Comparison of ENCODE assay signal across 8 cellular contexts in genomic region chr17:48012151-48012520, GRCh38. TPM values are rescaled to one million over a fixed set of nuclear protein-coding genes. Genes with fewer than 3 reads are reported as not detected.
DNase-seq lines count a peak whose midpoint lies in the region; ATAC-seq and TF ChIP-seq lines count a peak whose summit lies in the region.

No MANE protein-coding gene starts in this region.

- peaks cover 0 to 4% (median 0%) of the 10 kb centered on the region in 3 experiments; a peak in 3 of 7 replicates for H3K36me3 Mint-ChIP-seq in H9 (ENCODE audit: insufficient read depth in 1 of 3, low read depth in 3 of 3)

- intact Hi-C loops in esophagus muscularis mucosa (cut with DNase I) (loop anchor here (10.0 kb wide), 1 partner anchor 167 kb away; the partner anchor contains the start of gene SCRN2), aorta (cut with DNase I) (no loop called here)

- no peak overlapping the region for H3K14ac ChIP-seq in H9 (ENCODE audit: insufficient read depth, low read length)
- H3K14ac ChIP-seq in neuronal stem cell (ENCODE audit: low read length): no peak overlapping the region

- H3K4me1 ChIP-seq in H9 (ENCODE audit: insufficient read depth, low read length) (no peaks in the 10 kb centered on the region), esophagus muscularis mucosa (peaks cover 10 to 20% (median 14%) of the 10 kb centered on the region in 4 donors), neuronal stem cell (ENCODE audit: control insufficient read depth in 2 of 2, insufficient read depth in 1 of 2, low read depth in 1 of 2, low read length in 2 of 2) (peaks cover 37 to 44% of the 10 kb centered on the region in 2 donors), aorta (ENCODE audit: control insufficient read depth in 1 of 2, insufficient read depth in 2 of 2, low read length in 2 of 2) (no peaks in the 10 kb centered on the region)

- H3K56ac ChIP-seq in H9 (ENCODE audit: insufficient read length, low read depth, low read length): no peak overlapping the region

- no peak for TF ChIP-seq POLR2A in esophagus muscularis mucosa (IDR thresholded peaks at IDR 0.05; ENCODE audit: low read depth)

- peaks cover 41 to 46% of the 10 kb centered on the region in 2 experiments for H3K4me1 Mint-ChIP-seq in H9

- no peak overlapping the region for H4K91ac ChIP-seq in H9 (ENCODE audit: insufficient read length, low read depth, low read length)
- no peak overlapping the region for H4K91ac ChIP-seq in neuronal stem cell (ENCODE audit: low read depth, low read length, poor library complexity)

- H2AK5ac ChIP-seq in H9 (ENCODE audit: insufficient read length, low read length): no peak overlapping the region
- no peak overlapping the region for H2AK5ac ChIP-seq in neuronal stem cell (ENCODE audit: low read depth, low read length)

- H2BK5ac ChIP-seq in H9 (ENCODE audit: insufficient read length, low read length) (no peak overlapping the region), neuronal stem cell (ENCODE audit: low read length) (peak overlapping the region; percentile 95)

- no peaks in the 10 kb centered on the region for H3K79me2 ChIP-seq in H9 (ENCODE audit: insufficient read depth, low read length)

- peaks cover 28% of the 10 kb centered on the region for H3K27me3 Mint-ChIP-seq in H9 (ENCODE audit: low read depth)

- H2AFZ ChIP-seq in H9 (ENCODE audit: low read length): no peak overlapping the region
- no peak overlapping the region for H2AFZ ChIP-seq in neuronal stem cell (ENCODE audit: low read length)

- H3K18ac ChIP-seq in H9 (ENCODE audit: insufficient read length, low read depth, low read length) (no peak overlapping the region), neuronal stem cell (ENCODE audit: low read length) (no peak overlapping the region)

- H2BK15ac ChIP-seq in H9 (ENCODE audit: low read depth, low read length): no peak overlapping the region
- H2BK15ac ChIP-seq in neuronal stem cell (ENCODE audit: low read length): no peak overlapping the region

- DNase-seq in AG04450 (ENCODE audit: low read depth, low spot score) (no peak), H9 (peak; percentile 87), NCI-H524 treated with DMSO at 0.1 percent for 48 hours (lab: John Stamatoyannopoulos, UW) (peak; percentile 92), esophagus muscularis mucosa (ENCODE audit: extremely low spot score) (no peak), neuronal stem cell (ENCODE audit: low spot score) (no peak), aorta (peak; percentile 64 to 80), cerebellar cortex (ENCODE audit: low spot score) (no peak)
- DNase-seq in activated CD8-positive, alpha-beta memory T cell treated with anti-CD3 and anti-CD28 coated beads, Interleukin-2, amount 50 U/mL, for 4 hours: peak; percentile 63

- H3K23me2 ChIP-seq in H9 (ENCODE audit: insufficient read length, low read depth, low read length, poor library complexity, severe bottlenecking): peaks cover 9% of the 10 kb centered on the region

- H4K20me1 ChIP-seq in H9 (ENCODE audit: control insufficient read depth, insufficient read depth, insufficient read length): no peaks in the 10 kb centered on the region

- peak overlapping the region; percentile 63 to 83 for H3K4me3 Mint-ChIP-seq in H9

- no peak overlapping the region for H2BK120ac ChIP-seq in H9 (ENCODE audit: low read depth, low read length, poor library complexity, severe bottlenecking)
- H2BK120ac ChIP-seq in neuronal stem cell (ENCODE audit: low read depth, low read length): no peak overlapping the region

- H3K23ac ChIP-seq in H9 (ENCODE audit: insufficient read length, low read depth, low read length) (no peak overlapping the region), neuronal stem cell (ENCODE audit: low read depth, low read length, poor library complexity) (no peak overlapping the region)

- no peak overlapping the region for H3K27ac ChIP-seq in AG04450 (ENCODE audit: low read depth, low read length)
- H3K27ac ChIP-seq in H9 (ENCODE audit: insufficient read length, low read depth, low read length): no peak overlapping the region
- H3K27ac ChIP-seq in esophagus muscularis mucosa (replicated peaks in 1 of 4): no peak overlapping the region
- H3K27ac ChIP-seq in neuronal stem cell (replicated peaks; ENCODE audit: low read length): peak overlapping the region; percentile 91
- H3K27ac ChIP-seq in aorta (ENCODE audit: low read depth in 1 of 2, low read length in 2 of 2): no peak overlapping the region

- peak overlapping the region; percentile 91 for H3K4me2 ChIP-seq in H9 (ENCODE audit: insufficient read depth, insufficient read length, low read length)
- peak overlapping the region; percentile 48 for H3K4me2 ChIP-seq in neuronal stem cell (ENCODE audit: insufficient read depth, low read length, poor library complexity, severe bottlenecking)

- no peak for TF ChIP-seq EP300 in esophagus muscularis mucosa (IDR thresholded peaks at IDR 0.05)

- no peaks in the 10 kb centered on the region for H3K36me3 ChIP-seq in esophagus muscularis mucosa
- H3K36me3 ChIP-seq in neuronal stem cell (replicated peaks in 1 of 2; ENCODE audit: control insufficient read depth in 2 of 2, insufficient read depth in 2 of 2, low read length in 2 of 2): peaks cover 0 to 9% of the 10 kb centered on the region in 2 donors
- no peaks in the 10 kb centered on the region for H3K36me3 ChIP-seq in aorta (ENCODE audit: control insufficient read depth in 1 of 2, insufficient read depth in 2 of 2, low read length in 1 of 2)

- H3K9ac ChIP-seq in H9 (ENCODE audit: extremely low read depth, insufficient read length, low read length) (no peak overlapping the region), neuronal stem cell (ENCODE audit: low read depth, low read length, poor library complexity) (no peak overlapping the region)

- H3K27ac Mint-ChIP-seq in H9: peak overlapping the region in 1 of 3 experiments; percentile 24; a peak in 1 of 7 replicates

- H2BK20ac ChIP-seq in H9 (ENCODE audit: low read depth, low read length, poor library complexity, severe bottlenecking): no peak overlapping the region

- H3K9me3 Mint-ChIP-seq in H9: peaks cover 0 to 3% of the 10 kb centered on the region in 2 experiments; a peak in 1 of 5 replicates

- H3T11ph ChIP-seq in H9 (ENCODE audit: low read length): no peak overlapping the region

- H3K27me3 ChIP-seq in AG04450 (ENCODE audit: control insufficient read depth, insufficient read depth, low read length) (peaks cover 9% of the 10 kb centered on the region), H9 (ENCODE audit: insufficient read depth, low read length) (no peaks in the 10 kb centered on the region; the same call in 1 of the 2 replicates), esophagus muscularis mucosa (peaks cover 0 to 76% (median 23%) of the 10 kb centered on the region in 4 donors), neuronal stem cell (ENCODE audit: control insufficient read depth in 3 of 3, insufficient read depth in 3 of 3, low read depth in 1 of 3, low read length in 3 of 3) (no peaks in the 10 kb centered on the region), aorta (ENCODE audit: control insufficient read depth in 1 of 2, insufficient read depth in 2 of 2, low read length in 1 of 2) (no peaks in the 10 kb centered on the region)

- peak; percentile 66 for ATAC-seq in aorta (ENCODE audit: low FRiP score)

- H3K79me1 ChIP-seq in H9 (ENCODE audit: insufficient read depth, low read depth, low read length, poor library complexity, severe bottlenecking) (no peaks in the 10 kb centered on the region), neuronal stem cell (ENCODE audit: low read depth, low read length) (no peaks in the 10 kb centered on the region)

- CTCF ChIA-PET in AG04450 (lab: Charles Lee): interaction anchor here (0.6 to 3.5 kb wide), 7 partner anchors 9 to 64 kb away, joined by 3 to 22 read pairs (median 4); partner anchors contain the start of gene CDK5RAP3

- H4K5ac ChIP-seq in H9 (ENCODE audit: insufficient read length, low read depth, low read length): no peak overlapping the region

- TF ChIP-seq CTCF in AG04450 (IDR thresholded peaks at IDR 0.05; ENCODE audit: low read depth, low read length) (no peak), H9 (conservative IDR thresholded peaks at IDR 0.05) (peak; percentile 23; the same call in 2 of the 3 replicates), esophagus muscularis mucosa (IDR thresholded peaks at IDR 0.05) (no peak)

- H4K8ac ChIP-seq in H9 (replicated peaks; ENCODE audit: insufficient read length, low read depth, low read length) (no peak overlapping the region), neuronal stem cell (ENCODE audit: low read depth, low read length) (no peak overlapping the region)

- H3K9me3 ChIP-seq in AG04450 (ENCODE audit: control insufficient read depth, insufficient read depth, low read length) (no peaks in the 10 kb centered on the region), H9 (ENCODE audit: control insufficient read depth, low read depth, low read length) (no peaks in the 10 kb centered on the region), esophagus muscularis mucosa (no peaks in the 10 kb centered on the region), neuronal stem cell (replicated peaks in 1 of 2; ENCODE audit: control insufficient read depth in 2 of 2, insufficient read depth in 1 of 2, low read depth in 1 of 2, low read length in 2 of 2) (no peaks in the 10 kb centered on the region), aorta (ENCODE audit: control insufficient read depth, low read length) (no peaks in the 10 kb centered on the region)

- POLR2A ChIA-PET in AG04450 (lab: Yijun Ruan, JAX): no interaction called here

- no peak overlapping the region for H2BK12ac ChIP-seq in H9 (ENCODE audit: insufficient read length, low read depth, low read length)
- no peak overlapping the region for H2BK12ac ChIP-seq in neuronal stem cell (ENCODE audit: low read length)

- no CpG with 5 or more reads among the region's 34 CpGs for WGBS in H9 (ENCODE audit: extremely low coverage, insufficient read length, low lambda C conversion rate)
- under 1% methylated on average over 10 of the region's 34 CpGs for WGBS in esophagus muscularis mucosa
- no CpG with 5 or more reads among the region's 34 CpGs for WGBS in neuronal stem cell (ENCODE audit: extremely low coverage in 2 of 2, insufficient read length in 2 of 2, insufficient replicate concordance in 1 of 2), 2 donors
- 1 to 2% methylated on average over 33 to 34 of the region's 34 CpGs for WGBS in aorta, 2 donors

- H3K4me3 ChIP-seq in AG04450 (ENCODE audit: low read depth, low read length) (peak overlapping the region; percentile 54), esophagus muscularis mucosa (peak overlapping the region; percentile 39 to 57 (median 43)), neuronal stem cell (ENCODE audit: low read length in 2 of 2) (peak overlapping the region in 1 of 2 donors; percentile 64), aorta (ENCODE audit: low read length in 2 of 2) (no peak overlapping the region)

- no peak overlapping the region for H3K4ac ChIP-seq in H9 (ENCODE audit: low read depth, low read length)
- no peak overlapping the region for H3K4ac ChIP-seq in neuronal stem cell (ENCODE audit: low read length)

RNA-seq across cellular contexts. Expression of gene COPZ2, which starts 25.5 kb away (rescaled TPM):
- polyA plus RNA-seq in AG04450 (2011; rRNA removed) (107 and 122 TPM in 2 replicates), aorta (100 to 1,000 TPM; 104 to 108 TPM)
- 76.3 and 92.6 TPM in 2 replicates for polyA minus RNA-seq in AG04450 (2011; rRNA and poly(A)+ RNA removed)
- total RNA-seq in H9 (2021) (0.68 and 0.77 TPM in 2 replicates), esophagus muscularis mucosa (10 to 100 TPM; 58.1 to 73.9 (median 64.1) TPM), aorta (10 to 100 TPM; 59.9 to 84.2 TPM)
- 1.5 TPM for polyA plus RNA-seq in neuronal stem cell (2013, experiment 1 of 2)
- polyA plus RNA-seq in neuronal stem cell (2013, experiment 2 of 2): 2.3 TPM

RNA-seq across cellular contexts. Expression of gene NFE2L1, which starts 36.0 kb away (rescaled TPM):
- 237 and 251 TPM in 2 replicates for polyA plus RNA-seq in AG04450 (2011; rRNA removed)
- 179 and 186 TPM in 2 replicates for polyA minus RNA-seq in AG04450 (2011; rRNA and poly(A)+ RNA removed)
- total RNA-seq in H9 (2021): 158 and 161 TPM in 2 replicates
- 100 to 1,000 TPM; 164 to 281 (median 264) TPM for total RNA-seq in esophagus muscularis mucosa
- polyA plus RNA-seq in neuronal stem cell (2013, experiment 1 of 2): 69.4 TPM
- 72.5 TPM for polyA plus RNA-seq in neuronal stem cell (2013, experiment 2 of 2)
- 100 to 1,000 TPM; 161 to 250 TPM for total RNA-seq in aorta
- polyA plus RNA-seq in aorta: 10 to 100 TPM; 80.6 to 83.3 TPM

RNA-seq across cellular contexts. Expression of gene CDK5RAP3, which starts 41.2 kb away (rescaled TPM):
- polyA plus RNA-seq in AG04450 (2011; rRNA removed) (71.2 and 79.7 TPM in 2 replicates), aorta (100 to 1,000 TPM in 1 of 2 donors, 10 to 100 TPM in 1; 66.1 to 679 TPM)
- 65.3 and 89.6 TPM in 2 replicates for polyA minus RNA-seq in AG04450 (2011; rRNA and poly(A)+ RNA removed)
- total RNA-seq in H9 (2021) (144 and 149 TPM in 2 replicates), esophagus muscularis mucosa (10 to 100 TPM; 43.9 to 70.2 (median 58.4) TPM), aorta (100 to 1,000 TPM in 1 of 2 donors, 10 to 100 TPM in 1; 99.5 to 196 TPM)
- 193 TPM for polyA plus RNA-seq in neuronal stem cell (2013, experiment 1 of 2)
- polyA plus RNA-seq in neuronal stem cell (2013, experiment 2 of 2): 185 TPM

RNA-seq across cellular contexts. Expression of gene PRR15L, which starts 54.5 kb away (rescaled TPM):
- polyA plus RNA-seq in AG04450 (2011; rRNA removed) (not detected in 2 replicates), aorta (10 to 100 TPM in 1 of 2 donors, under 1 TPM in 1; 0.87 to 43.5 TPM)
- polyA minus RNA-seq in AG04450 (2011; rRNA and poly(A)+ RNA removed): not detected in 2 replicates
- total RNA-seq in H9 (2021) (not detected in 2 replicates), esophagus muscularis mucosa (not detected), aorta (not detected)
- polyA plus RNA-seq in neuronal stem cell (2013, experiment 1 of 2): 0.04 TPM
- polyA plus RNA-seq in neuronal stem cell (2013, experiment 2 of 2): not detected

Comparison
In these comparisons a context has a peak if more than half of its experiments do, and no peak if none do; other contexts are left out.
1. DNase-seq: peak in H9 (single experiment), NCI-H524 treated with DMSO at 0.1 percent for 48 hours (single experiment), activated CD8-positive, alpha-beta memory T cell treated with anti-CD3 and anti-CD28 coated beads, Interleukin-2, amount 50 U/mL, for 4 hours (single experiment) and aorta (2 of 2); none in AG04450 (single experiment), esophagus muscularis mucosa (single experiment), neuronal stem cell (single experiment) and cerebellar cortex (single experiment).
2. H3K4me3 ChIP-seq: peak in AG04450 (single experiment) and esophagus muscularis mucosa (4 of 4); none in aorta (0 of 2).
3. RNA of gene COPZ2, which starts 25.5 kb away (total RNA-seq): 59.9 to 84.2 TPM in aorta and 58.1 to 73.9 TPM in esophagus muscularis mucosa; 0.68 to 0.77 TPM in H9; every median in the first group is over 10 times any median in the second.